ENCODE assay signal across 8 cellular contexts in genomic region chr7:130896898-130897514, GRCh38.
DNase-seq lines count a peak whose midpoint lies in the region; ATAC-seq and TF ChIP-seq lines count a peak whose summit lies in the region.

No MANE protein-coding gene starts in this region.

- H3K27ac Mint-ChIP-seq in CD8-positive, alpha-beta T cell: peak overlapping the region; percentile 24
- no peak overlapping the region for H3K27ac Mint-ChIP-seq in endothelial cell (ENCODE audit: unreplicated experiment)

- no peak overlapping the region for H3K27ac ChIP-seq in CD8-positive, alpha-beta T cell (ENCODE audit: low read depth, low read length)

- in situ Hi-C loops in HAP-1 (cut with MboI; ENCODE audit: low sequenced_read_pairs): loop anchor here (5.0 kb wide), 1 partner anchor 145 kb away; no protein-coding TSS in a partner anchor

- peaks cover 81% of the 10 kb centered on the region for H3K36me3 Mint-ChIP-seq in CD8-positive, alpha-beta T cell
- no peaks in the 10 kb centered on the region for H3K36me3 Mint-ChIP-seq in endothelial cell (ENCODE audit: low read depth, unreplicated experiment)

- peak; percentile 79 for TF ChIP-seq CTCF in CD8-positive, alpha-beta T cell (IDR thresholded peaks at IDR 0.05)
- peak; percentile 68 for TF ChIP-seq CTCF in endothelial cell (IDR thresholded peaks at IDR 0.05; ENCODE audit: unreplicated experiment)

- CTCF ChIA-PET in CD8-positive, alpha-beta T cell (lab: Charles Lee): interaction anchor here (0.5 to 6.0 kb wide), 73 partner anchors 8 to 720 kb away, joined by 3 to 59 read pairs (median 4); no protein-coding TSS in a partner anchor

- H3K9me3 Mint-ChIP-seq in CD8-positive, alpha-beta T cell: no peaks in the 10 kb centered on the region
- H3K9me3 Mint-ChIP-seq in endothelial cell (ENCODE audit: unreplicated experiment): no peaks in the 10 kb centered on the region

- peak; percentile 51 to 75 (median 68) for DNase-seq in CD8-positive, alpha-beta T cell
- DNase-seq in HAP-1 (ENCODE audit: low spot score in 2 of 2): peak; percentile 72 to 84
- DNase-seq in NOMO-1 treated with DMSO at 0.1 percent for 48 hours (lab: John Stamatoyannopoulos, UW; ENCODE audit: unreplicated experiment): peak; percentile 47
- peak; percentile 78 for DNase-seq in activated CD8-positive, alpha-beta memory T cell treated with anti-CD3 and anti-CD28 coated beads, Interleukin-2, amount 50 U/mL, for 4 hours
- peak; percentile 70 for DNase-seq in endothelial cell (ENCODE audit: low spot score)
- DNase-seq in midbrain (lab: John Stamatoyannopoulos, UW): peak; percentile 81
- peak; percentile 78 for DNase-seq in stimulated activated CD8-positive, alpha-beta memory T cell treated with anti-CD3 and anti-CD28 coated beads, Interleukin-4, amount 100 ng/mL, for 48 hours

- POLR2A ChIA-PET in CD8-positive, alpha-beta T cell (lab: Charles Lee): interaction anchor here (1.2 to 2.0 kb wide), 2 partner anchors 16 to 160 kb away, joined by 4 to 5 read pairs; no protein-coding TSS in a partner anchor

- intact Hi-C loops in CD8-positive, alpha-beta T cell (cut with DNase I, micrococcal nuclease): loop anchor here (1.0 to 5.0 kb wide), 7 partner anchors 85 to 616 kb away; no protein-coding TSS in a partner anchor

- ATAC-seq in CD8-positive, alpha-beta T cell: peak; percentile 70
- no peak for ATAC-seq in GM19452 (IDR thresholded peaks at IDR 0.05; ENCODE audit: unreplicated experiment)

- H3K4me3 ChIP-seq in CD8-positive, alpha-beta T cell (ENCODE audit: low read depth, low read length): no peak overlapping the region
- H3K4me3 ChIP-seq in HAP-1: no peak overlapping the region

- H3K36me3 ChIP-seq in CD8-positive, alpha-beta T cell (ENCODE audit: insufficient read depth, low read length): peaks cover 8% of the 10 kb centered on the region
- H3K36me3 ChIP-seq in HAP-1 (replicated peaks): no peaks in the 10 kb centered on the region; the same call in 1 of the 2 replicates

- H3K27me3 ChIP-seq in CD8-positive, alpha-beta T cell (ENCODE audit: insufficient read depth, low read length): no peaks in the 10 kb centered on the region
- H3K27me3 ChIP-seq in HAP-1 (ENCODE audit: low read depth): no peaks in the 10 kb centered on the region

- H3K4me1 ChIP-seq in CD8-positive, alpha-beta T cell (ENCODE audit: insufficient read depth, low read length): peaks cover 38% of the 10 kb centered on the region
- no peaks in the 10 kb centered on the region for H3K4me1 ChIP-seq in HAP-1

- no peaks in the 10 kb centered on the region for H3K27me3 Mint-ChIP-seq in CD8-positive, alpha-beta T cell (ENCODE audit: low read depth)
- peaks cover 9% of the 10 kb centered on the region for H3K27me3 Mint-ChIP-seq in endothelial cell (ENCODE audit: unreplicated experiment)

- peaks cover 70% of the 10 kb centered on the region for H3K4me1 Mint-ChIP-seq in CD8-positive, alpha-beta T cell (ENCODE audit: low read depth)
- H3K4me1 Mint-ChIP-seq in endothelial cell (ENCODE audit: unreplicated experiment): peaks cover 17% of the 10 kb centered on the region

- no peaks in the 10 kb centered on the region for H3K9me3 ChIP-seq in CD8-positive, alpha-beta T cell (ENCODE audit: low read length)
- H3K9me3 ChIP-seq in HAP-1: no peaks in the 10 kb centered on the region

- H3K4me3 Mint-ChIP-seq in CD8-positive, alpha-beta T cell: no peak overlapping the region
- no peak overlapping the region for H3K4me3 Mint-ChIP-seq in endothelial cell (ENCODE audit: unreplicated experiment)
